ENCODE assay signal across 12 cellular contexts in genomic region chr1:101181930-101182329, GRCh38. TPM values are rescaled to one million over a fixed set of nuclear protein-coding genes. Genes with fewer than 3 reads are reported as not detected.
DNase-seq lines count a peak whose midpoint lies in the region; ATAC-seq, FAIRE-seq and TF ChIP-seq lines count a peak whose summit lies in the region.
"Had no signal": no experiment of that assay in that cellular context is flagged by ENCODE, and none has a peak within 500 bp of the region (broad histone marks: within the 10 kb centered on the region; RNA-seq: fewer than 3 reads in every experiment).

No MANE protein-coding gene starts in this region.

- peak overlapping the region; percentile 2 for H2AFZ ChIP-seq in astrocyte (ENCODE audit: low read depth, low read length)

- no peaks in the 10 kb centered on the region for H3K9me3 ChIP-seq in astrocyte (ENCODE audit: insufficient read depth, low read depth, low read length)
- H3K9me3 ChIP-seq in upper lobe of left lung: no peaks in the 10 kb centered on the region

- H3K27me3 ChIP-seq in astrocyte (ENCODE audit: insufficient read depth, low read length): no peaks in the 10 kb centered on the region
- no peaks in the 10 kb centered on the region for H3K27me3 ChIP-seq in upper lobe of left lung

- DNase-seq in activated naive CD4-positive, alpha-beta T cell treated with Interleukin-2 at 50 U/mL for 16 hours: no peak
- DNase-seq in astrocyte (ENCODE audit: low read depth) (peak; percentile 23), iris pigment epithelial cell (ENCODE audit: low read depth) (peak; percentile 97), upper lobe of left lung (peak in 1 of 2 donors; percentile 55), islet precursor cell (no peak)
- DNase-seq: NCI-H2029 treated with DMSO at 0.1 percent for 48 hours; stimulated activated CD4-positive, alpha-beta T cell treated with anti-CD3 and anti-CD28 coated beads, Interleukin-15, amount 100 ng/mL, for 24 hours; T-cell had no signal

- no peaks in the 10 kb centered on the region for H3K36me3 Mint-ChIP-seq in activated naive CD4-positive, alpha-beta T cell treated with anti-CD3 and anti-CD28 coated beads, Interleukin-2, amount 50 U/mL, for 24 hours
- no peaks in the 10 kb centered on the region for H3K36me3 Mint-ChIP-seq in astrocyte (ENCODE audit: low read depth, unreplicated experiment)
- H3K36me3 Mint-ChIP-seq: T-cell had no signal

- H3K4me3 Mint-ChIP-seq in activated naive CD4-positive, alpha-beta T cell treated with anti-CD3 and anti-CD28 coated beads, Interleukin-2, amount 50 U/mL, for 24 hours: no peak overlapping the region
- no peak overlapping the region for H3K4me3 Mint-ChIP-seq in astrocyte (ENCODE audit: unreplicated experiment)
- H3K4me3 Mint-ChIP-seq: nephron, T-cell had no signal

- H3K27me3 Mint-ChIP-seq in activated naive CD4-positive, alpha-beta T cell treated with anti-CD3 and anti-CD28 coated beads, Interleukin-2, amount 50 U/mL, for 24 hours: no peaks in the 10 kb centered on the region
- no peaks in the 10 kb centered on the region for H3K27me3 Mint-ChIP-seq in astrocyte (ENCODE audit: low read depth, unreplicated experiment)
- H3K27me3 Mint-ChIP-seq: T-cell had no signal

- no peak overlapping the region for H3K27ac ChIP-seq in astrocyte (ENCODE audit: low read depth, low read length)
- H3K27ac ChIP-seq in upper lobe of left lung: peak overlapping the region; percentile 65 to 86 (median 76)

- no peaks in the 10 kb centered on the region for H3K9me3 Mint-ChIP-seq in activated naive CD4-positive, alpha-beta T cell treated with anti-CD3 and anti-CD28 coated beads, Interleukin-2, amount 50 U/mL, for 24 hours
- no peaks in the 10 kb centered on the region for H3K9me3 Mint-ChIP-seq in astrocyte (ENCODE audit: unreplicated experiment)
- H3K9me3 Mint-ChIP-seq: nephron, T-cell had no signal

- H3K4me1 Mint-ChIP-seq in activated naive CD4-positive, alpha-beta T cell treated with anti-CD3 and anti-CD28 coated beads, Interleukin-2, amount 50 U/mL, for 24 hours: peaks cover 61% of the 10 kb centered on the region
- peaks cover 9% of the 10 kb centered on the region for H3K4me1 Mint-ChIP-seq in astrocyte (ENCODE audit: low read depth, unreplicated experiment)
- H3K4me1 Mint-ChIP-seq: nephron had no signal

- no peak overlapping the region for H3K4me2 ChIP-seq in astrocyte (ENCODE audit: low read length)

- TF ChIP-seq POLR2A in upper lobe of left lung (IDR thresholded peaks at IDR 0.05): peak in 1 of 4 donors; percentile 16

- ATAC-seq in upper lobe of left lung (ENCODE audit: low FRiP score in 2 of 2) (peak; percentile 74 to 77), HG03135 (IDR thresholded peaks at IDR 0.05; ENCODE audit: unreplicated experiment) (no peak), HG03342 (IDR thresholded peaks at IDR 0.05; ENCODE audit: unreplicated experiment) (no peak)
- ATAC-seq: T-cell had no signal

- H3K4me1 ChIP-seq in astrocyte (ENCODE audit: insufficient read depth, low read length) (peaks cover 16% of the 10 kb centered on the region), upper lobe of left lung (peaks cover 0 to 13% (median 3%) of the 10 kb centered on the region in 4 donors)

- no peaks in the 10 kb centered on the region for H3K36me3 ChIP-seq in astrocyte (ENCODE audit: insufficient read depth, low read length)
- no peaks in the 10 kb centered on the region for H3K36me3 ChIP-seq in upper lobe of left lung

- H3K9ac ChIP-seq in astrocyte (ENCODE audit: low read length): no peak overlapping the region

- H3K79me2 ChIP-seq in astrocyte (ENCODE audit: insufficient read depth, low read length): no peaks in the 10 kb centered on the region

- 58 to 62% methylated on average over 5 of the region's 5 CpGs for WGBS in upper lobe of left lung, 2 donors

- TF ChIP-seq EP300 in upper lobe of left lung (IDR thresholded peaks at IDR 0.05): peak; percentile 81 to 97 (median 88)

- H3K4me3 ChIP-seq in astrocyte (ENCODE audit: insufficient read depth, low read depth, low read length) (no peak overlapping the region), upper lobe of left lung (no peak overlapping the region)

- no peaks in the 10 kb centered on the region for H4K20me1 ChIP-seq in astrocyte (ENCODE audit: insufficient read depth, low read length)

- peak overlapping the region; percentile 76 for H3K27ac Mint-ChIP-seq in activated naive CD4-positive, alpha-beta T cell treated with anti-CD3 and anti-CD28 coated beads, Interleukin-2, amount 50 U/mL, for 24 hours
- H3K27ac Mint-ChIP-seq in astrocyte (ENCODE audit: unreplicated experiment): no peak overlapping the region
- H3K27ac Mint-ChIP-seq: nephron had no signal

- no peak for FAIRE-seq in astrocyte (lab: Jason Lieb, UNC)

- TF ChIP-seq CTCF in astrocyte (IDR thresholded peaks at IDR 0.05; ENCODE audit: insufficient read depth, low read depth, low read length) (no peak), upper lobe of left lung (IDR thresholded peaks at IDR 0.05) (no peak)

RNA-seq across cellular contexts. Expression of gene S1PR1, which starts 54.9 kb away (rescaled TPM):
- total RNA-seq in astrocyte (10.6 and 14.4 TPM in 2 replicates), upper lobe of left lung (100 to 1,000 TPM in 1 of 6 donors, 10 to 100 TPM in 5; 18.9 to 130 (median 76.5) TPM)

Comparison
In these comparisons a context has a peak if more than half of its experiments do, and no peak if none do; other contexts are left out.
1. DNase-seq: peak in astrocyte (single experiment) and iris pigment epithelial cell (single experiment); none in activated naive CD4-positive, alpha-beta T cell treated with Interleukin-2 at 50 U/mL for 16 hours (single experiment) and islet precursor cell (single experiment).
2. ATAC-seq: peak in upper lobe of left lung (2 of 2); none in HG03135 (single experiment) and HG03342 (single experiment).